In the genomic region with DNA sequence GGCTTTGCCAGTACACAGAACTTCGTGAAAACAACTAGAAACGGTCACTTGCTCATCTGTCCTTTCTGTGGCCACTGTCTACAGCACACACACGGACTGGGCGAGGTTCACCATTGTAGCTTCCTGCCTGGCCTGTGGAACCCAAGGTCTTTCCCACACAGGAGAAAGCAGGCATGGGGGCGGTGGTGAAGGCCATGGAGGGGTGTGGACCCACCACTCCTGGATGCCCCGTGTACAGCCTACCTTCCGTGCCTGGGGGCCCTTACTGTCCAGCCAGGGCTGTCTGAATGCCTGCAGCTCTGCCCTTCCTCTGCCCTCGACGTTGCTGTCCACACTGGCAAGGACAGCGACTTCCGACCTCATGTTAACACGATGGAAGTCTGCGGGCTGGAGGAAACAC, we compare ENCODE assay signal across 22 cellular contexts.
"Had no signal": no experiment of that assay in that cellular context is flagged by ENCODE, and none has a peak within 500 bp of the region (broad histone marks: within the 10 kb centered on the region; RNA-seq: fewer than 3 reads in every experiment).

No MANE protein-coding gene starts in this region.

- H3K9me3 ChIP-seq: esophagus squamous epithelium, testis, transverse colon had no signal

- H3K36me3 ChIP-seq: transverse colon had no signal

- H3K4me1 ChIP-seq: testis, transverse colon had no signal

- DNase-seq: activated CD4-positive, alpha-beta T cell treated with anti-CD3 and anti-CD28 coated beads for 1 hour; activated CD4-positive, alpha-beta T cell treated with anti-CD3 and anti-CD28 coated beads, Interleukin-2, amount 50 U/mL, for 1 hour; activated CD8-positive, alpha-beta memory T cell treated with anti-CD3 and anti-CD28 coated beads, Interleukin-2, amount 10 ng/mL, durations not matched to agents 7 days and 5 days; activated CD8-positive, alpha-beta T cell treated with anti-CD3 and anti-CD28 coated beads for 36 hours; activated naive CD4-positive, alpha-beta T cell; activated T-cell treated with anti-CD3 and anti-CD28 coated beads, Interleukin-2, amount 50 U/mL, for 48 hours; dermis blood vessel endothelial cell; effector CD4-positive, alpha-beta T cell; esophagus squamous epithelium; foreskin melanocyte; islet precursor cell; mesenchymal stem cell; natural killer cell; posterior cingulate gyrus; stimulated activated naive CD4-positive, alpha-beta T cell treated with Interleukin-2 at 50 U/mL for 16 hours; T-helper 17 cell; T1000; testis; transverse colon had no signal

- ATAC-seq: activated CD8-positive, alpha-beta memory T cell treated with anti-CD3 and anti-CD28 coated beads, Interleukin-2, amount 10 ng/mL, durations not matched to agents 7 days and 5 days; activated CD8-positive, alpha-beta T cell treated with anti-CD3 and anti-CD28 coated beads for 36 hours; activated naive CD4-positive, alpha-beta T cell treated with anti-CD3 and anti-CD28 coated beads, Interleukin-2, amount 50 U/mL, for 72 hours; natural killer cell; T-helper 17 cell; WTC11 had no signal

- H3K27ac ChIP-seq: esophagus squamous epithelium, testis, transverse colon had no signal

- H3K27me3 ChIP-seq: esophagus squamous epithelium, testis, transverse colon had no signal

- H3K4me3 ChIP-seq: esophagus squamous epithelium, smooth muscle cell, testis, transverse colon had no signal
